Comparison of ENCODE assay signal across 16 cellular contexts in the genomic region with DNA sequence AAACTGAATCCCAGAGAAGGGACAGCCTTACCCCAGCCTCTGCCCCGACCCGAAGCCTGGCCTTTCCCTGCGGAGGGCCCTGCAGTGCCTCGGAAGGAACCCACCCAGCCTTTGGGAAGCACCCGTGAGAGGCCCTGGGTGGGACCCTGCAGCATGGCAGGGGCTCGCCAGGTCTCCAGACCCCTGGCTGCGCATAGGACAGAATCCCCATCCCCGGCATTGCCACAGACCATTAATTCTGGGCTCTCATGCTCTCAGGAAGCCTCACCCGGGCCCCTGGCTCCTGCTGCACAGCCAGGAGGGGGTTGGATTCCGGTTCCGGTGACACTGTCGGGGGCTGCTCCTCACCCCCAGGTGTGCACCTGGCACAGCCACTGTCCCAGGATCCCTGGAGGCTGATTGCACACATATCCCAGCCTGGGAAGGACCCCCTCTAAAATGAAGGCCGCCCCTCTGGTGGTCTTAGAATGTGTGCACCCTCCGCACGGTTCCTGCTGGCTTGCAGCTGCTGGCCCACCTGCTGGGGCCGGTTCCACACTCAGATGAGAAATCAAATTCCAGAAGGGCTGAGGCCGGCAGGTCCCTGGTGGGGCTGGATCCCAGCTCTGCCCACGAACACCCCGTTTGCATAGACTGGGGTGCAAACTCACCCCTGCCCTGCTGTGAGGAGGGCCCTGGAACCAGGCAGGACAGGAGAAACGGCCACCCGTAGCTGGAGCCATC. TPM values are rescaled to one million over a fixed set of nuclear protein-coding genes. Genes with fewer than 3 reads are reported as not detected.
A peak's percentile ranks its signal among the peaks of the same experiment; 100 is the strongest.
DNase-seq lines count a peak whose midpoint lies in the region; ATAC-seq and TF ChIP-seq lines count a peak whose summit lies in the region.
"Had no signal": no experiment of that assay in that cellular context is flagged by ENCODE, and none has a peak within 500 bp of the region (broad histone marks: within the 10 kb centered on the region; RNA-seq: fewer than 3 reads in every experiment).

No MANE protein-coding gene starts in this region.

- intact Hi-C loops in heart left ventricle (cut with DNase I) = no loop called here
- intact Hi-C loops in left ventricle myocardium superior (cut with micrococcal nuclease) = no loop called here
- intact Hi-C loops in activated CD4-positive, alpha-beta T cell treated with anti-CD3 and anti-CD28 coated beads, Interleukin-2, amount 10 ng/mL, durations not matched to agents 24 days and 14 days (cut with micrococcal nuclease) = no loop called here

- ATAC-seq in heart left ventricle (no peak), left ventricle myocardium superior (no peak)

- H3K27me3 ChIP-seq in heart left ventricle = peaks cover 0 to 34% (median 0%) of the 10 kb centered on the region in 9 donors

- no peak for TF ChIP-seq CTCF in heart left ventricle (IDR thresholded peaks at IDR 0.05)

- peaks cover 2% of the 10 kb centered on the region for H3K4me1 Mint-ChIP-seq in activated CD4-positive, alpha-beta T cell treated with anti-CD3 and anti-CD28 coated beads, Interleukin-2, amount 10 ng/mL, durations not matched to agents 24 days and 14 days
- H3K4me1 Mint-ChIP-seq: activated naive CD4-positive, alpha-beta T cell treated with anti-CD3 and anti-CD28 coated beads, Interleukin-2, amount 50 U/mL, for 24 hours had no signal

- no peak for DNase-seq in heart left ventricle
- no peak for DNase-seq in left ventricle myocardium superior
- DNase-seq in lung microvascular endothelial cell (ENCODE audit: low read depth in 2 of 2) = peak; percentile 35 to 41
- no peak for DNase-seq in activated CD4-positive, alpha-beta T cell treated with anti-CD3 and anti-CD28 coated beads, Interleukin-2, amount 10 ng/mL, durations not matched to agents 24 days and 14 days
- no peak for DNase-seq in HK-2 (ENCODE audit: unreplicated experiment)
- no peak for DNase-seq in OCI-M2 (lab: John Stamatoyannopoulos, UW; ENCODE audit: unreplicated experiment)
- DNase-seq: activated CD4-positive, CD25-positive, alpha-beta regulatory T cell; activated CD8-positive, alpha-beta memory T cell treated with anti-CD3 and anti-CD28 coated beads, Interleukin-2, amount 50 U/mL, for 48 hours; cerebellar nuclear complex; DMS153; HFFc6; NCI-H2081 treated with DMSO at 0.1 percent for 48 hours had no signal

- no peak overlapping the region for H3K27ac Mint-ChIP-seq in activated CD4-positive, alpha-beta T cell treated with anti-CD3 and anti-CD28 coated beads, Interleukin-2, amount 10 ng/mL, durations not matched to agents 24 days and 14 days
- H3K27ac Mint-ChIP-seq: HFFc6 had no signal

- H3K9me3 Mint-ChIP-seq in activated CD4-positive, alpha-beta T cell treated with anti-CD3 and anti-CD28 coated beads, Interleukin-2, amount 10 ng/mL, durations not matched to agents 24 days and 14 days = no peaks in the 10 kb centered on the region
- H3K9me3 Mint-ChIP-seq: activated naive CD4-positive, alpha-beta T cell treated with anti-CD3 and anti-CD28 coated beads, Interleukin-2, amount 50 U/mL, for 24 hours; HFFc6; mesothelial cell of epicardium had no signal

- TF ChIP-seq POLR2A in heart left ventricle (IDR thresholded peaks at IDR 0.05) = no peak

- H3K27me3 Mint-ChIP-seq in activated CD4-positive, alpha-beta T cell treated with anti-CD3 and anti-CD28 coated beads, Interleukin-2, amount 10 ng/mL, durations not matched to agents 24 days and 14 days = peaks cover 15% of the 10 kb centered on the region

- H3K4me3 ChIP-seq in heart left ventricle = peak overlapping the region; percentile 35 to 84 (median 68)
- H3K4me3 ChIP-seq in urinary bladder (ENCODE audit: low read depth, low read length) = peak overlapping the region; percentile 65

- peaks cover 0 to 36% (median 8%) of the 10 kb centered on the region in 12 donors for H3K4me1 ChIP-seq in heart left ventricle
- no peaks in the 10 kb centered on the region for H3K4me1 ChIP-seq in urinary bladder (ENCODE audit: insufficient read depth)

- H3K36me3 Mint-ChIP-seq in activated CD4-positive, alpha-beta T cell treated with anti-CD3 and anti-CD28 coated beads, Interleukin-2, amount 10 ng/mL, durations not matched to agents 24 days and 14 days (ENCODE audit: low read depth) = no peaks in the 10 kb centered on the region
- H3K36me3 Mint-ChIP-seq: activated naive CD4-positive, alpha-beta T cell treated with anti-CD3 and anti-CD28 coated beads, Interleukin-2, amount 50 U/mL, for 24 hours; mesothelial cell of epicardium had no signal

- H3K36me3 ChIP-seq in heart left ventricle (peaks cover 0 to 75% (median 51%) of the 10 kb centered on the region in 9 donors), urinary bladder (ENCODE audit: insufficient read depth) (no peaks in the 10 kb centered on the region)

- no peak overlapping the region for H3K4me3 Mint-ChIP-seq in activated CD4-positive, alpha-beta T cell treated with anti-CD3 and anti-CD28 coated beads, Interleukin-2, amount 10 ng/mL, durations not matched to agents 24 days and 14 days
- H3K4me3 Mint-ChIP-seq: HFFc6 had no signal

- H3K27ac ChIP-seq in heart left ventricle (peak overlapping the region; percentile 46 to 96 (median 84)), cingulate gyrus (ENCODE audit: low read depth, low read length) (peak overlapping the region; percentile 39), urinary bladder (ENCODE audit: low read depth) (no peak overlapping the region)

- WGBS in heart left ventricle, 4 donors = 56 to 68% (median 57%) methylated on average over 10 to 21 of the region's 21 CpGs
- WGBS in urinary bladder = 69% methylated on average over 21 of the region's 21 CpGs

- no peaks in the 10 kb centered on the region for H3K9me3 ChIP-seq in heart left ventricle

RNA-seq across cellular contexts. Expression of gene EGFL7, which starts 4.7 kb away (rescaled TPM):
- total RNA-seq in heart left ventricle (100 to 1,000 TPM in 2 of 9 donors, 10 to 100 TPM in 7; 56.4 to 142 (median 94.0) TPM), left ventricle myocardium superior (63.8 TPM), lung microvascular endothelial cell (330 and 384 TPM in 2 replicates), urinary bladder (43.6 TPM)
- polyA plus RNA-seq in heart left ventricle (100 to 1,000 TPM; 103 to 137 TPM), urinary bladder (138 TPM)
- 3.2 and 3.5 TPM in 2 replicates for total RNA-seq in activated CD4-positive, alpha-beta T cell treated with anti-CD3 and anti-CD28 coated beads, Interleukin-2, amount 10 ng/mL, durations not matched to agents 24 days and 14 days

RNA-seq across cellular contexts. Expression of gene AGPAT2, which starts 19.9 kb away (rescaled TPM):
- total RNA-seq in heart left ventricle = 10 to 100 TPM; 52.4 to 90.7 (median 62.5) TPM
- 100 to 1,000 TPM in 1 of 2 donors, 10 to 100 TPM in 1; 88.8 to 122 TPM for polyA plus RNA-seq in heart left ventricle
- total RNA-seq in left ventricle myocardium superior = 53.8 TPM
- 18.8 and 41.0 TPM in 2 replicates for total RNA-seq in lung microvascular endothelial cell
- 9.8 TPM for total RNA-seq in urinary bladder
- 78.9 TPM for polyA plus RNA-seq in urinary bladder
- total RNA-seq in activated CD4-positive, alpha-beta T cell treated with anti-CD3 and anti-CD28 coated beads, Interleukin-2, amount 10 ng/mL, durations not matched to agents 24 days and 14 days = 25.6 and 25.9 TPM in 2 replicates

RNA-seq across cellular contexts. Expression of gene DIPK1B, which starts 45.0 kb away (rescaled TPM):
- total RNA-seq in heart left ventricle (10 to 100 TPM; 14.4 to 46.3 (median 19.8) TPM), left ventricle myocardium superior (22.3 TPM), lung microvascular endothelial cell (64.7 and 91.1 TPM in 2 replicates), urinary bladder (10.8 TPM)
- polyA plus RNA-seq in heart left ventricle (10 to 100 TPM; 18.1 to 24.4 TPM), urinary bladder (18.9 TPM)
- total RNA-seq in activated CD4-positive, alpha-beta T cell treated with anti-CD3 and anti-CD28 coated beads, Interleukin-2, amount 10 ng/mL, durations not matched to agents 24 days and 14 days = 1.1 and 1.5 TPM in 2 replicates
- total RNA-seq: HFFc6 had no signal

Comparison
In these comparisons a context has a peak if more than half of its experiments do, and no peak if none do; other contexts are left out.
1. DNase-seq: peak in lung microvascular endothelial cell (2 of 2); none in heart left ventricle (0 of 5), left ventricle myocardium superior (single experiment), activated CD4-positive, alpha-beta T cell treated with anti-CD3 and anti-CD28 coated beads, Interleukin-2, amount 10 ng/mL, durations not matched to agents 24 days and 14 days (single experiment), HK-2 (single experiment) and OCI-M2 (single experiment).